ENCODE assay signal across 8 cellular contexts in genomic region chr5:140108093-140109049, GRCh38. TPM values are rescaled to one million over a fixed set of nuclear protein-coding genes. Genes with fewer than 3 reads are reported as not detected.
DNase-seq lines count a peak whose midpoint lies in the region; ATAC-seq and TF ChIP-seq lines count a peak whose summit lies in the region.

No MANE protein-coding gene starts in this region.

- TF ChIP-seq CTCF in AG10803 (conservative IDR thresholded peaks at IDR 0.05; ENCODE audit: low read length) (no peak), colonic mucosa (IDR thresholded peaks at IDR 0.05) (no peak), tibial nerve (IDR thresholded peaks at IDR 0.05) (no peak)

- H3K9me3 Mint-ChIP-seq in T-cell = no peaks in the 10 kb centered on the region

- no peak overlapping the region for H3K23ac ChIP-seq in mesenchymal stem cell (ENCODE audit: low read length in 2 of 2)

- ATAC-seq in GM21825 (IDR thresholded peaks at IDR 0.05; ENCODE audit: unreplicated experiment) (peak; percentile 55), T-cell (replicated peaks in 1 of 4) (peak in 1 of 4 experiments; percentile 0), HG02840 (IDR thresholded peaks at IDR 0.05; ENCODE audit: low FRiP score, unreplicated experiment) (no peak)

- WGBS in mesenchymal stem cell = under 1% methylated on average over 47 of the region's 53 CpGs
- 4 to 7% methylated on average over 36 to 53 of the region's 53 CpGs for WGBS in tibial nerve, 2 donors

- peak overlapping the region; percentile 81 for H3K4me2 ChIP-seq in mesenchymal stem cell (ENCODE audit: low read length, poor library complexity, severe bottlenecking)

- no peak overlapping the region for H2BK12ac ChIP-seq in mesenchymal stem cell (ENCODE audit: low read length in 2 of 2)

- H4K8ac ChIP-seq in mesenchymal stem cell (ENCODE audit: low read length) = no peak overlapping the region

- no peak for TF ChIP-seq POLR2A in tibial nerve (IDR thresholded peaks at IDR 0.05)

- H3K4me3 ChIP-seq in AG10803 (ENCODE audit: low read length) (peak overlapping the region; percentile 82), colonic mucosa (peak overlapping the region; percentile 59), mesenchymal stem cell (ENCODE audit: insufficient read depth in 1 of 2, low read depth in 1 of 2, low read length in 2 of 2) (peak overlapping the region; percentile 87 to 93), tibial nerve (peak overlapping the region; percentile 74 to 85 (median 82))

- H3K14ac ChIP-seq in mesenchymal stem cell (ENCODE audit: low read length in 2 of 2) = peak overlapping the region in 1 of 2 experiments; percentile 49

- peak overlapping the region; percentile 91 to 96 (median 95) for H3K4me3 Mint-ChIP-seq in T-cell

- no peaks in the 10 kb centered on the region for H3K9me3 ChIP-seq in colonic mucosa
- no peaks in the 10 kb centered on the region for H3K9me3 ChIP-seq in mesenchymal stem cell (ENCODE audit: control insufficient read depth, low read length)
- no peaks in the 10 kb centered on the region for H3K9me3 ChIP-seq in tibial nerve

- H3K4me1 ChIP-seq in colonic mucosa (no peaks in the 10 kb centered on the region), mesenchymal stem cell (ENCODE audit: control insufficient read depth, insufficient read depth, low read depth, low read length) (peaks cover 26% of the 10 kb centered on the region), tibial nerve (peaks cover 0 to 60% (median 35%) of the 10 kb centered on the region in 4 donors)

- CTCF ChIA-PET in T-cell (lab: Charles Lee) = interaction anchor here in 1 of 2 donors (1.0 to 1.6 kb wide), 5 partner anchors 10 to 36 kb away, joined by 3 to 9 read pairs (median 4); no protein-coding TSS in a partner anchor

- no peak for DNase-seq in AG10803 (ENCODE audit: low read depth)
- peak in 12 of 34 experiments; percentile 4 to 31 (median 19) for DNase-seq in T-cell
- peak; percentile 56 for DNase-seq in colonic mucosa
- DNase-seq in mesenchymal stem cell = no peak
- no peak for DNase-seq in tibial nerve (ENCODE audit: low spot score in 2 of 2)
- DNase-seq in NCI-H774 (lab: John Stamatoyannopoulos, UW) = no peak

- no peak overlapping the region for H2BK5ac ChIP-seq in mesenchymal stem cell (ENCODE audit: low read depth, low read length, poor library complexity, severe bottlenecking)

- peak overlapping the region in 1 of 2 experiments; percentile 1 for H3K4ac ChIP-seq in mesenchymal stem cell (ENCODE audit: low read depth in 1 of 2, low read length in 2 of 2)

- peak overlapping the region; percentile 92 to 94 for H3K9ac ChIP-seq in colonic mucosa (ENCODE audit: low read depth in 2 of 2, low read length in 2 of 2)
- peak overlapping the region; percentile 98 for H3K9ac ChIP-seq in mesenchymal stem cell (ENCODE audit: low read length)

- H2AFZ ChIP-seq in mesenchymal stem cell (ENCODE audit: low read depth, low read length) = no peak overlapping the region

- no peak for TF ChIP-seq EP300 in tibial nerve (IDR thresholded peaks at IDR 0.05)

- peak overlapping the region; percentile 96 for H3K27ac ChIP-seq in colonic mucosa
- H3K27ac ChIP-seq in mesenchymal stem cell (ENCODE audit: low read length, poor library complexity, severe bottlenecking) = no peak overlapping the region
- peak overlapping the region; percentile 95 to 100 (median 100) for H3K27ac ChIP-seq in tibial nerve

- peaks cover 27% of the 10 kb centered on the region for H3K79me1 ChIP-seq in mesenchymal stem cell (replicated peaks; ENCODE audit: low read length, poor library complexity, severe bottlenecking)

- H2BK120ac ChIP-seq in mesenchymal stem cell (ENCODE audit: low read depth, low read length) = peak overlapping the region; percentile 83

- peaks cover 51 to 59% (median 58%) of the 10 kb centered on the region in 3 donors for H3K4me1 Mint-ChIP-seq in T-cell

- H3K36me3 Mint-ChIP-seq in T-cell = no peaks in the 10 kb centered on the region

- H3K18ac ChIP-seq in mesenchymal stem cell (ENCODE audit: low read depth in 1 of 2, low read length in 2 of 2) = peak overlapping the region; percentile 60 to 99

- H2AK5ac ChIP-seq in mesenchymal stem cell (ENCODE audit: low read length, severe bottlenecking) = no peak overlapping the region

- no peak overlapping the region for H2BK15ac ChIP-seq in mesenchymal stem cell (ENCODE audit: low read depth, poor library complexity, severe bottlenecking)

- H3K27me3 ChIP-seq in colonic mucosa (no peaks in the 10 kb centered on the region), mesenchymal stem cell (ENCODE audit: control insufficient read depth in 1 of 2, insufficient read depth in 1 of 2, low read length in 2 of 2) (peaks cover 0 to 50% of the 10 kb centered on the region in 2 experiments), tibial nerve (no peaks in the 10 kb centered on the region)

- no peaks in the 10 kb centered on the region for H3K36me3 ChIP-seq in colonic mucosa
- no peaks in the 10 kb centered on the region for H3K36me3 ChIP-seq in mesenchymal stem cell (ENCODE audit: control insufficient read depth in 1 of 2, insufficient read depth in 2 of 2, low read depth in 1 of 2, low read length in 2 of 2)
- H3K36me3 ChIP-seq in tibial nerve = no peaks in the 10 kb centered on the region

- H3K27ac Mint-ChIP-seq in T-cell = peak overlapping the region; percentile 95 to 98

- peak overlapping the region; percentile 21 for H4K91ac ChIP-seq in mesenchymal stem cell (ENCODE audit: low read length)

- POLR2A ChIA-PET in T-cell (lab: Charles Lee) = interaction anchor here (0.5 to 1.3 kb wide), 5 partner anchors 10 to 1907 kb away, joined by 3 to 13 read pairs (median 9); no protein-coding TSS in a partner anchor

- H3K27me3 Mint-ChIP-seq in T-cell = peaks cover 3 to 7% of the 10 kb centered on the region in 2 donors

- intact Hi-C loops in colonic mucosa (cut with DNase I) = loop anchor here (5.0 kb wide), 1 partner anchor 36 kb away; no protein-coding TSS in a partner anchor

RNA-seq across cellular contexts. Expression of gene PURA, which starts 5.5 kb away (rescaled TPM):
- total RNA-seq in T-cell (10 to 100 TPM; 10.8 to 28.1 (median 25.3) TPM), colonic mucosa (10 to 100 TPM; 20.5 to 21.6 TPM), tibial nerve (10 to 100 TPM; 35.1 to 56.8 (median 42.5) TPM)
- 4.3 TPM for polyA plus RNA-seq in mesenchymal stem cell (2013, experiment 1 of 2)
- polyA plus RNA-seq in mesenchymal stem cell (2013, experiment 2 of 2) = 4.3 TPM

RNA-seq across cellular contexts. Expression of gene IGIP, which starts 17.4 kb away (rescaled TPM):
- total RNA-seq in T-cell (10 to 100 TPM in 2 of 5 donors, 1 to 10 TPM in 3; 4.7 to 11.3 (median 9.7) TPM), colonic mucosa (1 to 10 TPM; 7.8 to 9.5 TPM), tibial nerve (10 to 100 TPM; 16.5 to 28.6 (median 27.1) TPM)
- 0.98 TPM for polyA plus RNA-seq in mesenchymal stem cell (2013, experiment 1 of 2)
- 1.0 TPM for polyA plus RNA-seq in mesenchymal stem cell (2013, experiment 2 of 2)
